3 cellular contexts compared by ENCODE assay signal in the genomic region with DNA sequence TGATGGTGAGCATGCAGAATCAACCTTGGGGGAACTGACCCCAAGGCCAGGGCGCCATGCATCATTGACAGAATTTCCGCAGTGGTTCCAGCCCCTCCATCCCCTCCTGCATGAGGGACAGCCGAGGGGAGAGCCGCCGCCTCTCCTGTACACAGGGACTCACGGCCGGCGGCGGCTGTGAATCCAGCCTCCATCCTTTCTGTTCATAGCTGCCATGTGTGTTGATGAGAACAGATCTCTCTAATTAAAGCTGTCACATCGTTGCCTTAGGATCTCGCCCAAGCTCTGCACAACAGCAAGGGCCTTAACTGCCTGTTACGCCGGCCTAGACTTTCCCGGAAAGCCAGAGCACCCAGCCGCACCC.
TF ChIP-seq lines count a peak whose summit lies in the region.

No MANE protein-coding gene starts in this region.

TF ChIP-seq in SK-N-SH, 30 proteins besides CTCF, POLR2A, EP300 and RAD21 (continued from another document):
- TF ChIP-seq GATA2 (CRISPR knock-in tag; IDR thresholded peaks at IDR 0.05): no peak
- TF ChIP-seq REST (IDR thresholded peaks at IDR 0.05; ENCODE audit: low read depth, low read length): no peak
- no peak for TF ChIP-seq SMC3 (IDR thresholded peaks at IDR 0.05; ENCODE audit: low read depth, low read length)
- no peak for TF ChIP-seq TEAD4 (IDR thresholded peaks at IDR 0.05; ENCODE audit: borderline replicate concordance, insufficient read depth)
- TF ChIP-seq FOXM1 (IDR thresholded peaks at IDR 0.05; ENCODE audit: low read depth): no peak
- TF ChIP-seq JUND (IDR thresholded peaks at IDR 0.05): no peak
- TF ChIP-seq, protein P1, sequence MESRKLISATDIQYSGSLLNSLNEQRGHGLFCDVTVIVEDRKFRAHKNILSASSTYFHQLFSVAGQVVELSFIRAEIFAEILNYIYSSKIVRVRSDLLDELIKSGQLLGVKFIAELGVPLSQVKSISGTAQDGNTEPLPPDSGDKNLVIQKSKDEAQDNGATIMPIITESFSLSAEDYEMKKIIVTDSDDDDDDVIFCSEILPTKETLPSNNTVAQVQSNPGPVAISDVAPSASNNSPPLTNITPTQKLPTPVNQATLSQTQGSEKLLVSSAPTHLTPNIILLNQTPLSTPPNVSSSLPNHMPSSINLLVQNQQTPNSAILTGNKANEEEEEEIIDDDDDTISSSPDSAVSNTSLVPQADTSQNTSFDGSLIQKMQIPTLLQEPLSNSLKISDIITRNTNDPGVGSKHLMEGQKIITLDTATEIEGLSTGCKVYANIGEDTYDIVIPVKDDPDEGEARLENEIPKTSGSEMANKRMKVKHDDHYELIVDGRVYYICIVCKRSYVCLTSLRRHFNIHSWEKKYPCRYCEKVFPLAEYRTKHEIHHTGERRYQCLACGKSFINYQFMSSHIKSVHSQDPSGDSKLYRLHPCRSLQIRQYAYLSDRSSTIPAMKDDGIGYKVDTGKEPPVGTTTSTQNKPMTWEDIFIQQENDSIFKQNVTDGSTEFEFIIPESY (IDR thresholded peaks at IDR 0.05; ENCODE audit: borderline replicate concordance, low read depth): no peak

TF ChIP-seq in SK-N-SH treated with all-trans-retinoic acid at 6 μM for 48 hours, 23 proteins besides CTCF, POLR2A, EP300 and RAD21 (continued from another document):
- TF ChIP-seq, protein P2, sequence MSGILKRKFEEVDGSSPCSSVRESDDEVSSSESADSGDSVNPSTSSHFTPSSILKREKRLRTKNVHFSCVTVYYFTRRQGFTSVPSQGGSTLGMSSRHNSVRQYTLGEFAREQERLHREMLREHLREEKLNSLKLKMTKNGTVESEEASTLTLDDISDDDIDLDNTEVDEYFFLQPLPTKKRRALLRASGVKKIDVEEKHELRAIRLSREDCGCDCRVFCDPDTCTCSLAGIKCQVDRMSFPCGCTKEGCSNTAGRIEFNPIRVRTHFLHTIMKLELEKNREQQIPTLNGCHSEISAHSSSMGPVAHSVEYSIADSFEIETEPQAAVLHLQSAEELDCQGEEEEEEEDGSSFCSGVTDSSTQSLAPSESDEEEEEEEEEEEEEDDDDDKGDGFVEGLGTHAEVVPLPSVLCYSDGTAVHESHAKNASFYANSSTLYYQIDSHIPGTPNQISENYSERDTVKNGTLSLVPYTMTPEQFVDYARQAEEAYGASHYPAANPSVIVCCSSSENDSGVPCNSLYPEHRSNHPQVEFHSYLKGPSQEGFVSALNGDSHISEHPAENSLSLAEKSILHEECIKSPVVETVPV (CRISPR knock-in tag; IDR thresholded peaks at IDR 0.05): no peak
- TF ChIP-seq, protein P3, sequence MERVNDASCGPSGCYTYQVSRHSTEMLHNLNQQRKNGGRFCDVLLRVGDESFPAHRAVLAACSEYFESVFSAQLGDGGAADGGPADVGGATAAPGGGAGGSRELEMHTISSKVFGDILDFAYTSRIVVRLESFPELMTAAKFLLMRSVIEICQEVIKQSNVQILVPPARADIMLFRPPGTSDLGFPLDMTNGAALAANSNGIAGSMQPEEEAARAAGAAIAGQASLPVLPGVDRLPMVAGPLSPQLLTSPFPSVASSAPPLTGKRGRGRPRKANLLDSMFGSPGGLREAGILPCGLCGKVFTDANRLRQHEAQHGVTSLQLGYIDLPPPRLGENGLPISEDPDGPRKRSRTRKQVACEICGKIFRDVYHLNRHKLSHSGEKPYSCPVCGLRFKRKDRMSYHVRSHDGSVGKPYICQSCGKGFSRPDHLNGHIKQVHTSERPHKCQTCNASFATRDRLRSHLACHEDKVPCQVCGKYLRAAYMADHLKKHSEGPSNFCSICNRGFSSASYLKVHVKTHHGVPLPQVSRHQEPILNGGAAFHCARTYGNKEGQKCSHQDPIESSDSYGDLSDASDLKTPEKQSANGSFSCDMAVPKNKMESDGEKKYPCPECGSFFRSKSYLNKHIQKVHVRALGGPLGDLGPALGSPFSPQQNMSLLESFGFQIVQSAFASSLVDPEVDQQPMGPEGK (CRISPR knock-in tag; IDR thresholded peaks at IDR 0.05; ENCODE audit: borderline replicate concordance): no peak

TF ChIP-seq in neural cell, 6 proteins besides CTCF, POLR2A, EP300 and RAD21 (continued from another document):
- TF ChIP-seq REST (IDR thresholded peaks at IDR 0.05; ENCODE audit: borderline replicate concordance): no peak
- no peak for TF ChIP-seq TAF1 (IDR thresholded peaks at IDR 0.05; ENCODE audit: low read depth)
TF ChIP-seq in neural cell: peak in this region for 0.
